ENCODE assay signal across 1 cellular context in genomic region chr18:13401404-13401803, GRCh38.
TF ChIP-seq lines count a peak whose summit lies in the region.

No MANE protein-coding gene starts in this region.

TF ChIP-seq in GM23338, 12 proteins besides CTCF, POLR2A, EP300 and RAD21 (continued from another document):
- no peak for TF ChIP-seq ZNF462 (CRISPR knock-in tag; IDR thresholded peaks at IDR 0.05)
- no peak for TF ChIP-seq CREB1 (CRISPR knock-in tag; IDR thresholded peaks at IDR 0.05; ENCODE audit: low read depth)
- no peak for TF ChIP-seq EZH2 (IDR thresholded peaks at IDR 0.05; ENCODE audit: low read depth, unreplicated experiment)
- no peak for TF ChIP-seq EZH2phosphoT487 (IDR thresholded peaks at IDR 0.05; ENCODE audit: unreplicated experiment)
- TF ChIP-seq JUNB (IDR thresholded peaks at IDR 0.05; ENCODE audit: unreplicated experiment): no peak
- no peak for TF ChIP-seq NANOG (IDR thresholded peaks at IDR 0.05; ENCODE audit: borderline replicate concordance)
- no peak for TF ChIP-seq ETS1 (IDR thresholded peaks at IDR 0.05)
